ENCODE assay signal across 1 cellular context in the genomic region with DNA sequence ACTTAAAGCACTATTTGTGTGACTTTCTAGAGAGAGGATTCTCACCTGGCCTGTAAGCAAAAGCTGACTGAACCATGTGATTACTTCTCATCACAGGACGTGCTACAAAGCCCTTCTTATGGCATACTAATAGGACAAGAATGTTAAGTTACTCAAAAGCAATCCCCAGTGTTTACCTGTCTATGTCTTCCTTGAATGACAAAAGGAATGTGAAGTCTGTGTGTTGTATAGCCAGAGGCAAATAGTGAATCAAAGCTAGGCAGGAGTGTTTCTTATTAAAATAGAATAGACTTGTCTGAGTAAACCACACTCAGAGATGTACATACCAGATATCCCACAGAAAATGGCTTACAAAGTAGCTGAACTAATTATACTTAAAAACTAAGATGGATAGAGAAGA.
TF ChIP-seq lines count a peak whose summit lies in the region.

No MANE protein-coding gene starts in this region.

TF ChIP-seq in WTC11, 78 proteins besides CTCF, POLR2A, EP300 and RAD21 (continued from another document):
- TF ChIP-seq, protein P1, sequence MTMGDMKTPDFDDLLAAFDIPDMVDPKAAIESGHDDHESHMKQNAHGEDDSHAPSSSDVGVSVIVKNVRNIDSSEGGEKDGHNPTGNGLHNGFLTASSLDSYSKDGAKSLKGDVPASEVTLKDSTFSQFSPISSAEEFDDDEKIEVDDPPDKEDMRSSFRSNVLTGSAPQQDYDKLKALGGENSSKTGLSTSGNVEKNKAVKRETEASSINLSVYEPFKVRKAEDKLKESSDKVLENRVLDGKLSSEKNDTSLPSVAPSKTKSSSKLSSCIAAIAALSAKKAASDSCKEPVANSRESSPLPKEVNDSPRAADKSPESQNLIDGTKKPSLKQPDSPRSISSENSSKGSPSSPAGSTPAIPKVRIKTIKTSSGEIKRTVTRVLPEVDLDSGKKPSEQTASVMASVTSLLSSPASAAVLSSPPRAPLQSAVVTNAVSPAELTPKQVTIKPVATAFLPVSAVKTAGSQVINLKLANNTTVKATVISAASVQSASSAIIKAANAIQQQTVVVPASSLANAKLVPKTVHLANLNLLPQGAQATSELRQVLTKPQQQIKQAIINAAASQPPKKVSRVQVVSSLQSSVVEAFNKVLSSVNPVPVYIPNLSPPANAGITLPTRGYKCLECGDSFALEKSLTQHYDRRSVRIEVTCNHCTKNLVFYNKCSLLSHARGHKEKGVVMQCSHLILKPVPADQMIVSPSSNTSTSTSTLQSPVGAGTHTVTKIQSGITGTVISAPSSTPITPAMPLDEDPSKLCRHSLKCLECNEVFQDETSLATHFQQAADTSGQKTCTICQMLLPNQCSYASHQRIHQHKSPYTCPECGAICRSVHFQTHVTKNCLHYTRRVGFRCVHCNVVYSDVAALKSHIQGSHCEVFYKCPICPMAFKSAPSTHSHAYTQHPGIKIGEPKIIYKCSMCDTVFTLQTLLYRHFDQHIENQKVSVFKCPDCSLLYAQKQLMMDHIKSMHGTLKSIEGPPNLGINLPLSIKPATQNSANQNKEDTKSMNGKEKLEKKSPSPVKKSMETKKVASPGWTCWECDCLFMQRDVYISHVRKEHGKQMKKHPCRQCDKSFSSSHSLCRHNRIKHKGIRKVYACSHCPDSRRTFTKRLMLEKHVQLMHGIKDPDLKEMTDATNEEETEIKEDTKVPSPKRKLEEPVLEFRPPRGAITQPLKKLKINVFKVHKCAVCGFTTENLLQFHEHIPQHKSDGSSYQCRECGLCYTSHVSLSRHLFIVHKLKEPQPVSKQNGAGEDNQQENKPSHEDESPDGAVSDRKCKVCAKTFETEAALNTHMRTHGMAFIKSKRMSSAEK (CRISPR knock-in tag; IDR thresholded peaks at IDR 0.05; ENCODE audit: borderline replicate concordance) = no peak
- TF ChIP-seq, protein P2, sequence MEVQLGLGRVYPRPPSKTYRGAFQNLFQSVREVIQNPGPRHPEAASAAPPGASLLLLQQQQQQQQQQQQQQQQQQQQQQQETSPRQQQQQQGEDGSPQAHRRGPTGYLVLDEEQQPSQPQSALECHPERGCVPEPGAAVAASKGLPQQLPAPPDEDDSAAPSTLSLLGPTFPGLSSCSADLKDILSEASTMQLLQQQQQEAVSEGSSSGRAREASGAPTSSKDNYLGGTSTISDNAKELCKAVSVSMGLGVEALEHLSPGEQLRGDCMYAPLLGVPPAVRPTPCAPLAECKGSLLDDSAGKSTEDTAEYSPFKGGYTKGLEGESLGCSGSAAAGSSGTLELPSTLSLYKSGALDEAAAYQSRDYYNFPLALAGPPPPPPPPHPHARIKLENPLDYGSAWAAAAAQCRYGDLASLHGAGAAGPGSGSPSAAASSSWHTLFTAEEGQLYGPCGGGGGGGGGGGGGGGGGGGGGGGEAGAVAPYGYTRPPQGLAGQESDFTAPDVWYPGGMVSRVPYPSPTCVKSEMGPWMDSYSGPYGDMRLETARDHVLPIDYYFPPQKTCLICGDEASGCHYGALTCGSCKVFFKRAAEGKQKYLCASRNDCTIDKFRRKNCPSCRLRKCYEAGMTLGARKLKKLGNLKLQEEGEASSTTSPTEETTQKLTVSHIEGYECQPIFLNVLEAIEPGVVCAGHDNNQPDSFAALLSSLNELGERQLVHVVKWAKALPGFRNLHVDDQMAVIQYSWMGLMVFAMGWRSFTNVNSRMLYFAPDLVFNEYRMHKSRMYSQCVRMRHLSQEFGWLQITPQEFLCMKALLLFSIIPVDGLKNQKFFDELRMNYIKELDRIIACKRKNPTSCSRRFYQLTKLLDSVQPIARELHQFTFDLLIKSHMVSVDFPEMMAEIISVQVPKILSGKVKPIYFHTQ (CRISPR knock-in tag; IDR thresholded peaks at IDR 0.05) = no peak
- TF ChIP-seq, protein P3, sequence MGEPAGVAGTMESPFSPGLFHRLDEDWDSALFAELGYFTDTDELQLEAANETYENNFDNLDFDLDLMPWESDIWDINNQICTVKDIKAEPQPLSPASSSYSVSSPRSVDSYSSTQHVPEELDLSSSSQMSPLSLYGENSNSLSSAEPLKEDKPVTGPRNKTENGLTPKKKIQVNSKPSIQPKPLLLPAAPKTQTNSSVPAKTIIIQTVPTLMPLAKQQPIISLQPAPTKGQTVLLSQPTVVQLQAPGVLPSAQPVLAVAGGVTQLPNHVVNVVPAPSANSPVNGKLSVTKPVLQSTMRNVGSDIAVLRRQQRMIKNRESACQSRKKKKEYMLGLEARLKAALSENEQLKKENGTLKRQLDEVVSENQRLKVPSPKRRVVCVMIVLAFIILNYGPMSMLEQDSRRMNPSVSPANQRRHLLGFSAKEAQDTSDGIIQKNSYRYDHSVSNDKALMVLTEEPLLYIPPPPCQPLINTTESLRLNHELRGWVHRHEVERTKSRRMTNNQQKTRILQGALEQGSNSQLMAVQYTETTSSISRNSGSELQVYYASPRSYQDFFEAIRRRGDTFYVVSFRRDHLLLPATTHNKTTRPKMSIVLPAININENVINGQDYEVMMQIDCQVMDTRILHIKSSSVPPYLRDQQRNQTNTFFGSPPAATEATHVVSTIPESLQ (CRISPR knock-in tag; IDR thresholded peaks at IDR 0.05) = no peak
- TF ChIP-seq JAZF1 (CRISPR knock-in tag; IDR thresholded peaks at IDR 0.05) = no peak
